ENCODE assay signal across 27 cellular contexts in the genomic region with DNA sequence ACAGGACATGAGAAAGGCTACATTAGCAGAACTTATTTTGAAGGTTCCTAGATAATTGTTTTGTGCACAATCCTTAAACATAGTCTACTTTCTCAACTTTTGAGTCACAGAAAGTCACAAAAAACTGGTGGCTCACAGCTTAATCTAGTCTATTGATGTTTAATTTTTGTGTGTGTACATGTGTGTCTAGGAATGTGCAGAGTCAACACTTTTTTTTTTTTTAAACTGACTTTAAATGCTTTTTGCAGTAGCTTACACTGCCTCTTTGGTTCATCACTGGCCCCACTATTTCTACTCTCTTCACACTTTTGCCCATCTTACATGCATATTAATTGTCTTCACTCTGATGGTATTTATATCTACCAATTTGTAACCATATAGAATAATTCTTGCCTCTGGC.
"Had no signal": no experiment of that assay in that cellular context is flagged by ENCODE, and none has a peak within 500 bp of the region (broad histone marks: within the 10 kb centered on the region; RNA-seq: fewer than 3 reads in every experiment).

No MANE protein-coding gene starts in this region.

- DNase-seq: natural killer cell; occipital lobe; ovary; posterior cingulate gyrus; psoas muscle; right cardiac atrium; spleen; stimulated activated CD4-positive, alpha-beta T cell treated with anti-CD3 and anti-CD28 coated beads, Interleukin-12 subunit alpha, Interleukin-12 subunit beta, amount 100 ng/mL, for 4 hours; stimulated activated CD4-positive, alpha-beta T cell treated with anti-CD3 and anti-CD28 coated beads, Interleukin-2, amount 100 ng/mL, for 24 hours; stimulated activated CD4-positive, alpha-beta T cell treated with anti-CD3 and anti-CD28 coated beads, Interleukin-2, amount 100 ng/mL, for 48 hours; stimulated activated CD4-positive, alpha-beta T cell treated with anti-CD3 and anti-CD28 coated beads, Interleukin-4, amount 100 ng/mL, for 24 hours; stimulated activated naive B cell treated with anti-CD40 and anti-IgM and Interleukin-4, amounts not matched to agents 10 μg/mL and 1 μg/mL and 100 μg/mL, for 72 hours; stimulated activated naive CD4-positive, alpha-beta T cell treated with Interleukin-2 at 50 U/mL for 16 hours; stomach; thyroid gland; trophoblast cell; upper lobe of left lung had no signal

- H3K4me2 ChIP-seq: neural progenitor cell, smooth muscle cell had no signal

- H3K27me3 ChIP-seq: neural progenitor cell, ovary, spleen, stomach, thyroid gland, tibial nerve, upper lobe of left lung, vagina had no signal

- H3K9ac ChIP-seq: neural progenitor cell, parathyroid adenoma had no signal

- H3K36me3 ChIP-seq: neural progenitor cell, ovary, spleen, stomach, thoracic aorta, thyroid gland, tibial nerve, upper lobe of left lung, vagina had no signal

- H2AFZ ChIP-seq: neural progenitor cell, parathyroid adenoma had no signal

- FAIRE-seq: urothelium cell line had no signal

- H3K27ac ChIP-seq: neural progenitor cell, ovary, parathyroid adenoma, psoas muscle, skin epidermis, spleen, stomach, thoracic aorta, thyroid gland, tibial nerve, upper lobe of left lung, vagina had no signal

- ATAC-seq: natural killer cell; psoas muscle; right cardiac atrium; sciatic nerve; stimulated activated effector memory CD8-positive, alpha-beta T cell treated with anti-CD3 and anti-CD28 coated beads, Interleukin-12 subunit alpha, Interleukin-12 subunit beta, amount 100 ng/mL, for 72 hours; stimulated activated naive B cell treated with anti-CD40 and anti-IgM and Interleukin-4, amounts not matched to agents 10 μg/mL and 1 μg/mL and 100 μg/mL, for 72 hours had no signal

- H3K79me2 ChIP-seq: parathyroid adenoma had no signal

- H3K9me3 ChIP-seq: ovary, psoas muscle, thoracic aorta, thyroid gland, vagina had no signal

- H3K4me1 ChIP-seq: neural progenitor cell, parathyroid adenoma, psoas muscle, spleen, stomach, thyroid gland, tibial nerve, upper lobe of left lung, vagina had no signal

- H3K4me3 ChIP-seq: neural progenitor cell, ovary, psoas muscle, skin epidermis, smooth muscle cell, spleen, stomach, thoracic aorta, thyroid gland, tibial nerve, upper lobe of left lung, vagina had no signal
